In genomic region chr19:40315812-40316475, GRCh38 we compare ENCODE assay signal across 16 cellular contexts. TPM values are rescaled to one million over a fixed set of nuclear protein-coding genes. Genes with fewer than 3 reads are reported as not detected.
DNase-seq lines count a peak whose midpoint lies in the region; ATAC-seq and TF ChIP-seq lines count a peak whose summit lies in the region.
"Had no signal": no experiment of that assay in that cellular context is flagged by ENCODE, and none has a peak within 500 bp of the region (broad histone marks: within the 10 kb centered on the region; RNA-seq: fewer than 3 reads in every experiment).

No MANE protein-coding gene starts in this region.

- H3K4me2 ChIP-seq in osteoblast (ENCODE audit: insufficient read depth, low read length), result no peak overlapping the region

- H3K36me3 ChIP-seq in cardiac muscle cell (no peaks in the 10 kb centered on the region), right atrium auricular region (peaks cover 17% of the 10 kb centered on the region), psoas muscle (ENCODE audit: insufficient read depth in 1 of 2, low read depth in 1 of 2) (peaks cover 0 to 23% of the 10 kb centered on the region in 2 donors), osteoblast (ENCODE audit: insufficient read depth, low read length) (peaks cover 2% of the 10 kb centered on the region)

- H3K27ac ChIP-seq in cardiac muscle cell, result peak overlapping the region; percentile 28
- H3K27ac ChIP-seq in right atrium auricular region, result no peak overlapping the region
- peak overlapping the region; percentile 10 for H3K27ac ChIP-seq in psoas muscle
- no peak overlapping the region for H3K27ac ChIP-seq in osteoblast (ENCODE audit: low read depth, low read length)
- H3K27ac ChIP-seq: SJCRH30 had no signal

- H2AFZ ChIP-seq in osteoblast (ENCODE audit: low read length), result no peak overlapping the region

- H3K9me3 ChIP-seq in cardiac muscle cell (ENCODE audit: low read depth) (no peaks in the 10 kb centered on the region), right atrium auricular region (no peaks in the 10 kb centered on the region), psoas muscle (no peaks in the 10 kb centered on the region), osteoblast (ENCODE audit: low read depth, low read length) (no peaks in the 10 kb centered on the region)

- H3K4me3 ChIP-seq in cardiac muscle cell (no peak overlapping the region), right atrium auricular region (no peak overlapping the region), psoas muscle (no peak overlapping the region), osteoblast (ENCODE audit: insufficient read depth, low read length) (no peak overlapping the region)
- H3K4me3 ChIP-seq: SJCRH30 had no signal

- WGBS in psoas muscle, 3 donors, result 64 to 78% (median 71%) methylated on average over 5 of the region's 5 CpGs

- H3K4me1 ChIP-seq in cardiac muscle cell (ENCODE audit: low read depth) (no peaks in the 10 kb centered on the region), right atrium auricular region (peaks cover 0 to 7% of the 10 kb centered on the region in 2 donors), psoas muscle (no peaks in the 10 kb centered on the region), osteoblast (ENCODE audit: insufficient read depth, low read length) (no peaks in the 10 kb centered on the region)
- H3K4me1 ChIP-seq: SJCRH30 had no signal

- H3K27me3 ChIP-seq in cardiac muscle cell (no peaks in the 10 kb centered on the region), right atrium auricular region (no peaks in the 10 kb centered on the region), psoas muscle (ENCODE audit: insufficient read depth in 3 of 3, low read length in 2 of 3) (no peaks in the 10 kb centered on the region), osteoblast (ENCODE audit: insufficient read depth, low read length) (no peaks in the 10 kb centered on the region)
- H3K27me3 ChIP-seq: SJCRH30 had no signal

- ATAC-seq in psoas muscle (peak; percentile 26 to 38 (median 30)), GM19463 (IDR thresholded peaks at IDR 0.05; ENCODE audit: unreplicated experiment) (no peak)
- ATAC-seq: HCT116 had no signal

- H3K79me2 ChIP-seq in osteoblast (ENCODE audit: insufficient read depth, low read length), result no peaks in the 10 kb centered on the region

- TF ChIP-seq CTCF in cardiac muscle cell (IDR thresholded peaks at IDR 0.05; ENCODE audit: low read depth, low read length) (no peak), right atrium auricular region (IDR thresholded peaks at IDR 0.05) (no peak), psoas muscle (IDR thresholded peaks at IDR 0.05) (no peak), osteoblast (IDR thresholded peaks at IDR 0.05; ENCODE audit: extremely low read depth, low read depth, low read length) (no peak)

- DNase-seq in cardiac muscle cell (ENCODE audit: low read depth in 1 of 2, low spot score in 1 of 2) (no peak), right atrium auricular region (ENCODE audit: low spot score) (no peak), NCI-H69 (lab: John Stamatoyannopoulos, UW) (peak; percentile 16), brain pericyte (ENCODE audit: low read depth, low spot score) (peak; percentile 12), psoas muscle (no peak), osteoblast (ENCODE audit: insufficient read length, low spot score, missing footprints) (no peak)
- DNase-seq in stimulated activated CD4-positive, alpha-beta T cell treated with anti-CD3 and anti-CD28 coated beads, Interleukin-4, amount 100 ng/mL, for 4 hours, result no peak
- DNase-seq: ACHN; Calu3; CD4-positive, CD25-positive, alpha-beta regulatory T cell; DMS53; NCI-H1417; NCI-H1930; SJCRH30 had no signal

- H4K20me1 ChIP-seq in osteoblast (ENCODE audit: insufficient read depth, low read length), result no peaks in the 10 kb centered on the region

- intact Hi-C loops in psoas muscle (cut with DNase I), result loop anchor here in 1 of 2 donors (10.0 kb wide), 1 partner anchor 209 kb away; no protein-coding TSS in a partner anchor

RNA-seq across cellular contexts. Expression of gene AKT2, which starts 30.8 kb away (rescaled TPM):
- total RNA-seq in cardiac muscle cell (119 and 193 TPM in 2 replicates), right atrium auricular region (10 to 100 TPM; 63.3 to 76.7 TPM), psoas muscle (100 to 1,000 TPM; 135 to 194 (median 173) TPM), osteoblast (115 and 118 TPM in 2 replicates)
- polyA plus RNA-seq in cardiac muscle cell (60.1 and 80.1 TPM in 2 replicates), psoas muscle (100 to 1,000 TPM in 1 of 3 donors, 10 to 100 TPM in 2; 81.8 to 139 (median 98.0) TPM)

RNA-seq across cellular contexts. Expression of gene C19orf47, which starts 32.3 kb away (rescaled TPM):
- total RNA-seq in cardiac muscle cell (16.4 and 35.7 TPM in 2 replicates), right atrium auricular region (10 to 100 TPM; 58.2 to 88.2 TPM), psoas muscle (100 to 1,000 TPM; 220 to 299 (median 285) TPM), osteoblast (3.6 and 7.7 TPM in 2 replicates)
- polyA plus RNA-seq in cardiac muscle cell (20.3 and 21.2 TPM in 2 replicates), psoas muscle (100 to 1,000 TPM; 368 to 436 (median 429) TPM)

RNA-seq across cellular contexts. Expression of gene PLD3, which starts 32.6 kb away (rescaled TPM):
- total RNA-seq in cardiac muscle cell (833 and 875 TPM in 2 replicates), right atrium auricular region (100 to 1,000 TPM; 273 to 315 TPM), psoas muscle (100 to 1,000 TPM in 1 of 4 donors, 10 to 100 TPM in 3; 77.8 to 116 (median 85.0) TPM), osteoblast (136 and 239 TPM in 2 replicates)
- polyA plus RNA-seq in cardiac muscle cell (827 and 866 TPM in 2 replicates), psoas muscle (10 to 100 TPM; 60.2 to 87.3 (median 64.9) TPM)

Comparison
In these comparisons a context has a peak if more than half of its experiments do, and no peak if none do; other contexts are left out.
1. H3K27ac ChIP-seq: peak in cardiac muscle cell (single experiment) and psoas muscle (single experiment); none in right atrium auricular region (0 of 2) and osteoblast (single experiment).
2. DNase-seq: peak in NCI-H69 (single experiment) and brain pericyte (single experiment); none in cardiac muscle cell (0 of 2), right atrium auricular region (single experiment), psoas muscle (0 of 2), osteoblast (single experiment) and stimulated activated CD4-positive, alpha-beta T cell treated with anti-CD3 and anti-CD28 coated beads, Interleukin-4, amount 100 ng/mL, for 4 hours (0 of 2).